In the genomic region with DNA sequence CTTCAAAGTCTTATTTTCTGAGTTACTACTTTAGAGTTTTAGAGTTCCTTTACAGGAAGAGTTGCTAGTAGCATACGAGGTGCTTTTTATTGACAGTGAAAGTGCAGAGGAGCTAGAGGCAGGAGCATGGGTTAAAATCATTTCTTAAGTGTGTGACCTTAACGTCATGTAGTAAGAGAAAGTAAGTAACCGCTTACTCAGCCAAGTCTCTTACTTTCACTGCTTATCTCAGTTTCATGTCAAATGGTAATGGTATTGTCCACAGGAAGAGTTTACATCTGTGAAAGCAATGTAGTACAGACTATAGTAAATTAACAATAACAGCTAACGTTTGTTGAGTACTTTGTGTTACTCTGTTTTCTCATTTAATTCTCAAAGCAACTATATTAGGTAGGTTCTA, we compare ENCODE assay signal across 11 cellular contexts. TPM values are rescaled to one million over a fixed set of nuclear protein-coding genes. Genes with fewer than 3 reads are reported as not detected.
DNase-seq lines count a peak whose midpoint lies in the region; ATAC-seq and TF ChIP-seq lines count a peak whose summit lies in the region.
"Had no signal": no experiment of that assay in that cellular context is flagged by ENCODE, and none has a peak within 500 bp of the region (broad histone marks: within the 10 kb centered on the region; RNA-seq: fewer than 3 reads in every experiment).

No MANE protein-coding gene starts in this region.

- no peak for TF ChIP-seq EP300 in transverse colon (IDR thresholded peaks at IDR 0.05; ENCODE audit: low read depth)

- no peaks in the 10 kb centered on the region for H3K27me3 Mint-ChIP-seq in activated T-cell treated with anti-CD3 and anti-CD28 coated beads, Interleukin-2, amount 50 U/mL, for 72 hours (ENCODE audit: low read depth)

- peaks cover 0 to 2% of the 10 kb centered on the region in 2 donors for H3K9me3 Mint-ChIP-seq in activated T-cell treated with anti-CD3 and anti-CD28 coated beads, Interleukin-2, amount 50 U/mL, for 72 hours

- no peaks in the 10 kb centered on the region for H3K4me1 ChIP-seq in transverse colon

- no peaks in the 10 kb centered on the region for H3K27me3 ChIP-seq in transverse colon

- peaks cover 48% of the 10 kb centered on the region for H3K4me1 Mint-ChIP-seq in activated T-cell treated with anti-CD3 and anti-CD28 coated beads, Interleukin-2, amount 50 U/mL, for 72 hours (ENCODE audit: low read depth)

- no peak overlapping the region for H3K27ac ChIP-seq in transverse colon

- TF ChIP-seq CTCF in fibroblast of the aortic adventitia (IDR thresholded peaks at IDR 0.05; ENCODE audit: insufficient read depth, low read length) (no peak), transverse colon (IDR thresholded peaks at IDR 0.05) (no peak)

- intact Hi-C loops in transverse colon (cut with DNase I; ENCODE audit: low total_unique reads) = no loop called here

- in situ Hi-C loops in transverse colon (cut with MboI; ENCODE audit: low pct_ligation_motif_present in 1 of 4, low pct_unique_long_range_greater_than_20kb in 1 of 4, low sequenced_read_pairs in 3 of 4) = no loop called here

- peak; percentile 3 to 20 for DNase-seq in activated T-cell treated with anti-CD3 and anti-CD28 coated beads, Interleukin-2, amount 50 U/mL, for 72 hours
- no peak for DNase-seq in activated T-cell treated with anti-CD3 and anti-CD28 coated beads, Interleukin-2, amount 50 U/mL, for 1 hour
- DNase-seq in fibroblast of the aortic adventitia (ENCODE audit: low read depth) (peak; percentile 14), transverse colon (no peak), NCI-H748 (lab: John Stamatoyannopoulos, UW; ENCODE audit: unreplicated experiment) (no peak), SIG-M5 treated with dmso at 0.1 percent for 504 hours (lab: John Stamatoyannopoulos, UW; ENCODE audit: unreplicated experiment) (no peak)
- DNase-seq: activated gamma-delta T cell treated with Interleukin-2 at 50 U/mL for 16 hours, midbrain had no signal

- H3K4me3 ChIP-seq in fibroblast of the aortic adventitia (ENCODE audit: low read depth, low read length) (no peak overlapping the region), transverse colon (no peak overlapping the region)

- peak overlapping the region in 1 of 2 donors; percentile 53 for H3K4me3 Mint-ChIP-seq in activated T-cell treated with anti-CD3 and anti-CD28 coated beads, Interleukin-2, amount 50 U/mL, for 72 hours

- peaks cover 5 to 38% of the 10 kb centered on the region in 2 donors for H3K36me3 Mint-ChIP-seq in activated T-cell treated with anti-CD3 and anti-CD28 coated beads, Interleukin-2, amount 50 U/mL, for 72 hours (ENCODE audit: insufficient read depth in 2 of 2)

- H3K9me3 ChIP-seq in transverse colon = no peaks in the 10 kb centered on the region

- peak overlapping the region; percentile 69 for H3K27ac Mint-ChIP-seq in activated T-cell treated with anti-CD3 and anti-CD28 coated beads, Interleukin-2, amount 50 U/mL, for 72 hours

- ATAC-seq in activated T-cell treated with anti-CD3 and anti-CD28 coated beads, Interleukin-2, amount 50 U/mL, for 72 hours (replicated peaks in 1 of 2) = peak; percentile 98
- ATAC-seq in GM21381 (IDR thresholded peaks at IDR 0.05; ENCODE audit: unreplicated experiment) (peak; percentile 80), HG03108 (IDR thresholded peaks at IDR 0.05; ENCODE audit: unreplicated experiment) (peak; percentile 87)

- H3K36me3 ChIP-seq in transverse colon = peaks cover 0 to 69% (median 21%) of the 10 kb centered on the region in 4 donors

- 70 to 81% methylated on average over 4 of the region's 4 CpGs for WGBS in transverse colon (ENCODE audit: low coverage in 1 of 2), 2 donors

- TF ChIP-seq POLR2A in transverse colon (IDR thresholded peaks at IDR 0.05) = no peak

RNA-seq across cellular contexts. Expression of a gene that starts 12.6 kb away (rescaled TPM):
- total RNA-seq in activated T-cell treated with anti-CD3 and anti-CD28 coated beads, Interleukin-2, amount 50 U/mL, for 72 hours = 10 to 100 TPM; 30.6 to 33.4 TPM
- total RNA-seq in fibroblast of the aortic adventitia (ENCODE audit: low replicate concordance) (11.1 and 37.9 TPM in 2 replicates), transverse colon (10 to 100 TPM in 3 of 4 donors, 1 to 10 TPM in 1; 1.9 to 21.6 (median 16.5) TPM)

RNA-seq across cellular contexts. Expression of a gene that starts 12.6 kb away (rescaled TPM):
- 10 to 100 TPM; 52.6 to 67.7 TPM for total RNA-seq in activated T-cell treated with anti-CD3 and anti-CD28 coated beads, Interleukin-2, amount 50 U/mL, for 72 hours
- 64.3 and 104 TPM in 2 replicates for total RNA-seq in fibroblast of the aortic adventitia (ENCODE audit: low replicate concordance)
- 100 to 1,000 TPM in 1 of 4 donors, 10 to 100 TPM in 2, 1 to 10 TPM in 1; 9.4 to 235 (median 33.7) TPM for total RNA-seq in transverse colon

RNA-seq across cellular contexts. Expression of a gene that starts 47.7 kb away (rescaled TPM):
- 10 to 100 TPM; 34.0 to 39.7 TPM for total RNA-seq in activated T-cell treated with anti-CD3 and anti-CD28 coated beads, Interleukin-2, amount 50 U/mL, for 72 hours
- 17.7 and 27.6 TPM in 2 replicates for total RNA-seq in fibroblast of the aortic adventitia (ENCODE audit: low replicate concordance)
- 10 to 100 TPM in 3 of 4 donors, 1 to 10 TPM in 1; 7.5 to 39.0 (median 24.2) TPM for total RNA-seq in transverse colon

RNA-seq across cellular contexts. Expression of a gene that starts 55.5 kb away (rescaled TPM):
- not detected for total RNA-seq in activated T-cell treated with anti-CD3 and anti-CD28 coated beads, Interleukin-2, amount 50 U/mL, for 72 hours
- total RNA-seq in fibroblast of the aortic adventitia (ENCODE audit: low replicate concordance) (not detected in 2 replicates), transverse colon (not detected)
- total RNA-seq: T-helper 1 cell treated with Interleukin-12 subunit alpha and Interleukin-12 subunit beta and Interleukin-4 antibody, amounts not matched to agents 30 ng/mL and 1 ng/mL, for 36 hours had no signal

Comparison
In these comparisons a context has a peak if more than half of its experiments do, and no peak if none do; other contexts are left out.
1. DNase-seq: peak in activated T-cell treated with anti-CD3 and anti-CD28 coated beads, Interleukin-2, amount 50 U/mL, for 72 hours (2 of 2) and fibroblast of the aortic adventitia (single experiment); none in activated T-cell treated with anti-CD3 and anti-CD28 coated beads, Interleukin-2, amount 50 U/mL, for 1 hour (single experiment), transverse colon (single experiment), NCI-H748 (single experiment) and SIG-M5 treated with dmso at 0.1 percent for 504 hours (single experiment).
2. Peak in every context shown above with its lines, with median percentiles within 50 percentile points of each other: ATAC-seq.